ENCODE assay signal across 21 cellular contexts in the genomic region with DNA sequence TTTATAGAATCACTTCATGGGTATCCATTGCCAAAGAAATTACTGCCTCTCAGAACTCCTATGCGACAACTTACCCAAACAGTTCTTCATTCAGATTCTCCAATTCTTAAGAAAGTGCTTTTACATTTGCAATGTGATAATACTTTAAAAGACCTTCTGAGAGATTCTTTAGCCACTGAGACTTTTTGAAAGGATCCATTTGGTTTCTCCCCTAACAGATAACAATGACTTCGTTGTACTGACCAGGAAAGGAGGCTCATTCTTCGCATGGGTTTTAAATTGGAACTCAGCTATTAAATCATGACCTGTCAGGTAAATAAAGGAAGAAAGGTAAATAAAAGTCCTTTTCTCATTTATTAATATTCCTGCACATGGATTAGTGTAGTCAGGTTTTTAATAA.
"Had no signal": no experiment of that assay in that cellular context is flagged by ENCODE, and none has a peak within 500 bp of the region (broad histone marks: within the 10 kb centered on the region; RNA-seq: fewer than 3 reads in every experiment).

No MANE protein-coding gene starts in this region.

- DNase-seq: activated CD4-positive, alpha-beta T cell treated with anti-CD3 and anti-CD28 coated beads for 4 hours; activated CD8-positive, alpha-beta memory T cell treated with anti-CD3 and anti-CD28 coated beads, Interleukin-2, amount 50 U/mL, for 4 hours; activated CD8-positive, alpha-beta T cell treated with anti-CD3 and anti-CD28 coated beads for 36 hours; activated naive CD4-positive, alpha-beta T cell treated with anti-CD3 and anti-CD28 coated beads, Interleukin-2, amount 50 U/mL, for 16 hours; activated naive CD8-positive, alpha-beta T cell treated with anti-CD3 and anti-CD28 coated beads, Interleukin-2, amount 10 ng/mL, durations not matched to agents 7 days and 5 days; adrenal gland; anterior cingulate cortex; Karpas-422; NCI-H1048; NCI-H146; NCI-H187 treated with DMSO at 0.1 percent for 48 hours; NCI-H2081 treated with DMSO at 0.1 percent for 48 hours; NCI-H446; NCI-H82; NK-92 treated with Interleukin-12 subunit alpha and Interleukin-12 subunit beta, amount 100 ng/mL, for 24 hours; Peyer's patch; Right ventricle myocardium superior; SJCRH30 had no signal

- H3K9me3 ChIP-seq: adrenal gland, Peyer's patch, SJCRH30 had no signal

- H3K27me3 ChIP-seq: adrenal gland, Peyer's patch, SJCRH30 had no signal

- H3K4me1 ChIP-seq: SJCRH30 had no signal

- H3K4me3 ChIP-seq: adrenal gland, Peyer's patch, SJCRH30 had no signal

- H3K36me3 ChIP-seq: adrenal gland, Peyer's patch, SJCRH30 had no signal

- H3K27ac ChIP-seq: RWPE1, SJCRH30 had no signal

- ATAC-seq: activated CD4-positive, CD25-positive, alpha-beta regulatory T cell treated with anti-CD3 and anti-CD28 coated beads, Interleukin-2, amount 50 U/mL, for 24 hours; activated CD8-positive, alpha-beta T cell treated with anti-CD3 and anti-CD28 coated beads for 36 hours; SK-N-SH treated with all-trans-retinoic acid at 6 μM for 48 hours had no signal
